In genomic region chr1:25163986-25164385, GRCh38 we compare ENCODE assay signal across 32 cellular contexts.
"Had no signal": no experiment of that assay in that cellular context is flagged by ENCODE, and none has a peak within 500 bp of the region (broad histone marks: within the 10 kb centered on the region; RNA-seq: fewer than 3 reads in every experiment).

No MANE protein-coding gene starts in this region.

- ATAC-seq: naive thymus-derived CD4-positive, alpha-beta T cell; natural killer cell; psoas muscle; right cardiac atrium; sciatic nerve; stimulated activated memory B cell treated with anti-CD40 and anti-IgM and Interleukin-4, amounts not matched to agents 10 μg/mL and 1 μg/mL and 100 μg/mL, for 72 hours; stimulated activated naive CD8-positive, alpha-beta T cell treated with anti-CD3 and anti-CD28 coated beads, Interleukin-15, amount 100 ng/mL, for 72 hours; stimulated activated naive CD8-positive, alpha-beta T cell treated with anti-CD3 and anti-CD28 coated beads, Interleukin-15, Interleukin-2, amounts not matched to agents 100 U/mL and 50 U/mL, for 24 hours; upper lobe of right lung had no signal

- H3K4me3 ChIP-seq: neural progenitor cell, ovary, psoas muscle, skin epidermis, smooth muscle cell, spleen, suprapubic skin, testis, tibial artery, transverse colon, upper lobe of right lung, vagina had no signal

- H3K79me2 ChIP-seq: parathyroid adenoma had no signal

- H3K36me3 Mint-ChIP-seq: naive thymus-derived CD4-positive, alpha-beta T cell; natural killer cell; neural progenitor cell; stimulated activated memory B cell treated with anti-CD40 and anti-IgM and Interleukin-4, amounts not matched to agents 10 μg/mL and 1 μg/mL and 100 μg/mL, for 72 hours; type B pancreatic cell had no signal

- H3K4me2 ChIP-seq: neural progenitor cell, smooth muscle cell had no signal

- H3K27ac Mint-ChIP-seq: naive thymus-derived CD4-positive, alpha-beta T cell; natural killer cell; nephron; neural progenitor cell; progenitor cell of endocrine pancreas; stimulated activated memory B cell treated with anti-CD40 and anti-IgM and Interleukin-4, amounts not matched to agents 10 μg/mL and 1 μg/mL and 100 μg/mL, for 72 hours; stimulated activated naive CD8-positive, alpha-beta T cell treated with anti-CD3 and anti-CD28 coated beads, Interleukin-15, amount 100 ng/mL, for 72 hours; type B pancreatic cell had no signal

- H3K4me1 ChIP-seq: parathyroid adenoma, psoas muscle, spleen, suprapubic skin, testis, tibial artery, upper lobe of right lung, vagina had no signal

- H3K9me3 ChIP-seq: neutrophil, ovary, psoas muscle, spleen, suprapubic skin, testis, transverse colon, upper lobe of right lung, vagina had no signal

- H2AFZ ChIP-seq: neural progenitor cell, parathyroid adenoma had no signal

- H3K27me3 ChIP-seq: neural progenitor cell, neutrophil, ovary, spleen, suprapubic skin, testis, transverse colon, upper lobe of right lung, vagina had no signal

- H3K36me3 ChIP-seq: neural progenitor cell, neutrophil, ovary, spleen, suprapubic skin, tibial artery, transverse colon, upper lobe of right lung, vagina had no signal

- H3K9me3 Mint-ChIP-seq: natural killer cell; neural progenitor cell; stimulated activated naive CD8-positive, alpha-beta T cell treated with anti-CD3 and anti-CD28 coated beads, Interleukin-15, amount 100 ng/mL, for 72 hours; type B pancreatic cell had no signal

- H3K4me1 Mint-ChIP-seq: natural killer cell; stimulated activated memory B cell treated with anti-CD40 and anti-IgM and Interleukin-4, amounts not matched to agents 10 μg/mL and 1 μg/mL and 100 μg/mL, for 72 hours had no signal

- H3K27me3 Mint-ChIP-seq: progenitor cell of endocrine pancreas, type B pancreatic cell had no signal

- H3K9ac ChIP-seq: neural progenitor cell, parathyroid adenoma had no signal

- H3K27ac ChIP-seq: neural progenitor cell, neutrophil, ovary, parathyroid adenoma, psoas muscle, skin epidermis, spleen, suprapubic skin, testis, tibial artery, transverse colon, upper lobe of right lung, vagina had no signal

- DNase-seq: naive thymus-derived CD4-positive, alpha-beta T cell; natural killer cell; nucleus accumbens; ovary; psoas muscle; right cardiac atrium; spleen; stimulated activated CD4-positive, alpha-beta T cell treated with anti-CD3 and anti-CD28 coated beads, Interleukin-12 subunit alpha, Interleukin-12 subunit beta, amount 100 ng/mL, for 4 hours; stimulated activated CD4-positive, alpha-beta T cell treated with anti-CD3 and anti-CD28 coated beads, Interleukin-1b, Interleukin-23, amount 100 ng/mL, for 48 hours; stimulated activated CD4-positive, alpha-beta T cell treated with anti-CD3 and anti-CD28 coated beads, Interleukin-4, amount 100 ng/mL, for 1 hour; stimulated activated CD4-positive, alpha-beta T cell treated with anti-CD3 and anti-CD28 coated beads, Interleukin-4, amount 100 ng/mL, for 4 hours; stimulated activated CD8-positive, alpha-beta memory T cell treated with anti-CD3 and anti-CD28 coated beads, Interleukin-4, amount 100 ng/mL, for 48 hours; stimulated activated naive CD4-positive, alpha-beta T cell; stimulated activated naive CD8-positive, alpha-beta T cell treated with anti-CD3 and anti-CD28 coated beads, Interleukin-15, amount 100 ng/mL, for 72 hours; stimulated activated naive CD8-positive, alpha-beta T cell treated with anti-CD3 and anti-CD28 coated beads, Interleukin-15, Interleukin-2, amounts not matched to agents 100 U/mL and 50 U/mL, for 24 hours; substantia nigra; testis; tibial artery; transverse colon; upper lobe of right lung had no signal

- H3K4me3 Mint-ChIP-seq: naive thymus-derived CD4-positive, alpha-beta T cell; natural killer cell; nephron; neural progenitor cell; stimulated activated memory B cell treated with anti-CD40 and anti-IgM and Interleukin-4, amounts not matched to agents 10 μg/mL and 1 μg/mL and 100 μg/mL, for 72 hours; stimulated activated naive CD8-positive, alpha-beta T cell treated with anti-CD3 and anti-CD28 coated beads, Interleukin-15, amount 100 ng/mL, for 72 hours; type B pancreatic cell had no signal
